ENCODE assay signal across 9 cellular contexts in the genomic region with DNA sequence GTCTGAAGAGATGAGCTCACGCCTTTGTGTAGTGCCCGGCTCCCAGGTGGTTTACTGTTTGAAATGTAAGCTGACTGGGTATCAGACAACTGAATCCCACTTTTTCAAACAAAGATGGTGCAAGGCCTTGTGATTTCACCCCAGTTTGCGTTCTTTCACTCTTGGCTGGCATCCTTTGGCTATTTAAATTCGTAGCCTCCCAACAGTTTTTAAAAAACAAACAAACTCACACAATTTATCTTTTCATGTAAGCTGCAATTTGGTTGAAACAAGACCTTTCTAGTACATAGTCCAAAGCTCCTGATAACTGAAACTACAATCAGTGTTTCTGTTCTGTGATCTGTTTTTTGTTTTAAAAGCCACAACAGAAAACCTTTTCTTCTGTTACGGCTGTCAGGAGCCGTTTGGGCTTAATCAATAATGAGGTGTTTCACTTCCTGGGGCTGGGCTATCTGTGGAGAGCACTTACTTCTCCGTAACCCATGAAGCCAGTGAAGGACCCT.
DNase-seq lines count a peak whose midpoint lies in the region; TF ChIP-seq lines count a peak whose summit lies in the region.
"Had no signal": no experiment of that assay in that cellular context is flagged by ENCODE, and none has a peak within 500 bp of the region (broad histone marks: within the 10 kb centered on the region; RNA-seq: fewer than 3 reads in every experiment).

No MANE protein-coding gene starts in this region.

- no peak for TF ChIP-seq CTCF in OCI-LY1 (IDR thresholded peaks at IDR 0.05; ENCODE audit: low read length)
- TF ChIP-seq CTCF in spleen (IDR thresholded peaks at IDR 0.05 in 8 of 11, conservative IDR thresholded peaks at IDR 0.05 in 3 of 11) = no peak
- TF ChIP-seq CTCF in esophagus muscularis mucosa (IDR thresholded peaks at IDR 0.05) = no peak

- intact Hi-C loops in spleen (cut with DNase I; ENCODE audit: low total_unique reads) (no loop called here), esophagus muscularis mucosa (cut with DNase I) (no loop called here)

- TF ChIP-seq EP300 in esophagus muscularis mucosa (IDR thresholded peaks at IDR 0.05) = no peak

- H3K36me3 ChIP-seq in OCI-LY1 (ENCODE audit: insufficient read depth, low read length) (peaks cover 44% of the 10 kb centered on the region), ectodermal cell (ENCODE audit: control insufficient read depth, insufficient read depth, low read length) (no peaks in the 10 kb centered on the region), spleen (peaks cover 0 to 10% (median 0%) of the 10 kb centered on the region in 6 donors), esophagus muscularis mucosa (no peaks in the 10 kb centered on the region)

- H3K27me3 ChIP-seq in OCI-LY1 (ENCODE audit: insufficient read depth, low read length) = no peaks in the 10 kb centered on the region
- H3K27me3 ChIP-seq in ectodermal cell (ENCODE audit: control insufficient read depth, insufficient read depth, low read length, poor library complexity, severe bottlenecking) = no peaks in the 10 kb centered on the region
- H3K27me3 ChIP-seq in spleen (replicated peaks in 1 of 7) = no peaks in the 10 kb centered on the region
- no peaks in the 10 kb centered on the region for H3K27me3 ChIP-seq in esophagus muscularis mucosa

- TF ChIP-seq POLR2A in spleen (IDR thresholded peaks at IDR 0.05) (no peak), esophagus muscularis mucosa (IDR thresholded peaks at IDR 0.05; ENCODE audit: low read depth) (no peak)

- 0 out of 2 replicates have a peak, but pooled peaks cover 3% of the 10 kb centered on the region for H3K79me2 ChIP-seq in OCI-LY1 (ENCODE audit: insufficient read depth, low read length)

- H3K4me2 ChIP-seq in OCI-LY1 (ENCODE audit: low read length) = peak overlapping the region; percentile 53

- no peaks in the 10 kb centered on the region for H3K9me2 ChIP-seq in OCI-LY1 (ENCODE audit: low read depth, low read length)

- no peaks in the 10 kb centered on the region for H4K20me1 ChIP-seq in OCI-LY1 (ENCODE audit: insufficient read depth, low read length)

- H2AFZ ChIP-seq in OCI-LY1 (ENCODE audit: low read length) = no peak overlapping the region

- H3K9ac ChIP-seq in OCI-LY1 (ENCODE audit: low read length) = peak overlapping the region; percentile 34; the same call in 1 of the 2 replicates

- H3K9me3 ChIP-seq in OCI-LY1 (ENCODE audit: low read length) (no peaks in the 10 kb centered on the region), ectodermal cell (ENCODE audit: control insufficient read depth, low read length) (no peaks in the 10 kb centered on the region), spleen (no peaks in the 10 kb centered on the region), esophagus muscularis mucosa (no peaks in the 10 kb centered on the region)

- 82 to 87% methylated on average over 7 of the region's 7 CpGs for WGBS in ectodermal cell, 2 experiments
- WGBS in spleen, 5 donors = 59 to 65% (median 63%) methylated on average over 7 of the region's 7 CpGs
- 77% methylated on average over 7 of the region's 7 CpGs for WGBS in esophagus muscularis mucosa

- H3K4me1 ChIP-seq in OCI-LY1 (ENCODE audit: insufficient read depth, low read length, severe bottlenecking) = peaks cover 48% of the 10 kb centered on the region
- H3K4me1 ChIP-seq in ectodermal cell (ENCODE audit: control insufficient read depth, insufficient read depth, low read length) = peaks cover 28% of the 10 kb centered on the region
- peaks cover 23 to 98% (median 67%) of the 10 kb centered on the region in 6 donors for H3K4me1 ChIP-seq in spleen
- peaks cover 48 to 65% (median 61%) of the 10 kb centered on the region in 4 donors for H3K4me1 ChIP-seq in esophagus muscularis mucosa

- no peaks in the 10 kb centered on the region for H3F3A ChIP-seq in OCI-LY1 (ENCODE audit: insufficient read depth, low read length)

- peak overlapping the region; percentile 43 for H3K4me3 ChIP-seq in OCI-LY1 (ENCODE audit: low read depth, low read length, poor library complexity, severe bottlenecking)
- H3K4me3 ChIP-seq in ectodermal cell (ENCODE audit: insufficient read depth, low read depth, low read length) = no peak overlapping the region
- peak overlapping the region in 4 of 8 donors; percentile 24 to 63 (median 30) for H3K4me3 ChIP-seq in spleen
- H3K4me3 ChIP-seq in esophagus muscularis mucosa = no peak overlapping the region
- H3K4me3 ChIP-seq: lung had no signal

- DNase-seq in NOMO-1 treated with DMSO at 0.1 percent for 48 hours (lab: John Stamatoyannopoulos, UW; ENCODE audit: unreplicated experiment) = peak; percentile 18
- DNase-seq in NOMO-1 treated with dmso at 0.1 percent for 144 hours (lab: John Stamatoyannopoulos, UW; ENCODE audit: unreplicated experiment) = no peak
- no peak for DNase-seq in spleen
- DNase-seq in esophagus muscularis mucosa (ENCODE audit: extremely low spot score) = no peak
- DNase-seq in DMS114 treated with DMSO at 0.1 percent for 48 hours (lab: John Stamatoyannopoulos, UW; ENCODE audit: unreplicated experiment) = no peak
- DNase-seq in activated CD8-positive, alpha-beta memory T cell treated with anti-CD3 and anti-CD28 coated beads for 24 hours = no peak

- H3K27ac ChIP-seq in OCI-LY1 (ENCODE audit: low read depth, low read length, poor library complexity, severe bottlenecking) (peak overlapping the region; percentile 78), ectodermal cell (ENCODE audit: insufficient read depth, low read depth, low read length, poor library complexity, severe bottlenecking) (peak overlapping the region; percentile 48), spleen (peak overlapping the region; percentile 7 to 89 (median 80)), esophagus muscularis mucosa (replicated peaks in 1 of 4) (peak overlapping the region in 1 of 4 donors; percentile 8)
